21 cellular contexts compared by ENCODE assay signal in genomic region chr14:65440230-65440629, GRCh38.
"Had no signal": no experiment of that assay in that cellular context is flagged by ENCODE, and none has a peak within 500 bp of the region (broad histone marks: within the 10 kb centered on the region; RNA-seq: fewer than 3 reads in every experiment).

No MANE protein-coding gene starts in this region.

- DNase-seq: dermis blood vessel endothelial cell; dorsolateral prefrontal cortex; effector CD4-positive, alpha-beta T cell; effector memory CD4-positive, alpha-beta T cell; foreskin keratinocyte; heart left ventricle; hippocampal formation; left cardiac atrium; left lung; left ventricle myocardium superior; lower lobe of right lung; mesendoderm; midbrain; naive thymus-derived CD4-positive, alpha-beta T cell had no signal

- H3K9me3 ChIP-seq: esophagus muscularis mucosa, left lung, lower lobe of right lung had no signal

- H3K36me3 ChIP-seq: esophagus muscularis mucosa, gastroesophageal sphincter, left lung, lower lobe of right lung had no signal

- H3K27ac ChIP-seq: coronary artery, dorsolateral prefrontal cortex, esophagus muscularis mucosa, foreskin keratinocyte, gastroesophageal sphincter, heart left ventricle, left lung, lower lobe of right lung had no signal

- H3K4me3 ChIP-seq: coronary artery, dorsolateral prefrontal cortex, esophagus muscularis mucosa, gastroesophageal sphincter, heart left ventricle, left lung, lower lobe of right lung had no signal

- FAIRE-seq: endothelial cell of umbilical vein, frontal cortex, islet of Langerhans, keratinocyte had no signal

- H3K4me3 Mint-ChIP-seq: naive thymus-derived CD4-positive, alpha-beta T cell had no signal

- H3K27me3 ChIP-seq: dorsolateral prefrontal cortex, esophagus muscularis mucosa, foreskin keratinocyte, gastroesophageal sphincter, heart left ventricle, left lung had no signal

- ATAC-seq: foreskin keratinocyte; gastroesophageal sphincter; heart left ventricle; left cardiac atrium; left lung; left ventricle myocardium superior; lower lobe of right lung; naive thymus-derived CD4-positive, alpha-beta T cell had no signal

- H3K4me1 ChIP-seq: esophagus muscularis mucosa, gastroesophageal sphincter, left lung had no signal

- H3K27me3 Mint-ChIP-seq: naive thymus-derived CD4-positive, alpha-beta T cell had no signal
